Comparison of ENCODE assay signal across 1 cellular context in genomic region chr9:120875954-120876841, GRCh38.
A peak's percentile ranks its signal among the peaks of the same experiment; 100 is the strongest.
TF ChIP-seq lines count a peak whose summit lies in the region.

No MANE protein-coding gene starts in this region.

TF ChIP-seq in GM12878, 131 proteins besides CTCF, POLR2A, EP300 and RAD21 (continued from another document):
- peak; percentile 75; the same call in 1 of the 2 replicates for TF ChIP-seq DPF2 (IDR thresholded peaks at IDR 0.05)
- 0 out of 2 replicates have a peak, but pooled peaks have one; percentile 2 for TF ChIP-seq CHD1 (IDR thresholded peaks at IDR 0.05; ENCODE audit: low read depth, low read length)
TF ChIP-seq in GM12878: peak in this region for 40.
